23 cellular contexts compared by ENCODE assay signal in the genomic region with DNA sequence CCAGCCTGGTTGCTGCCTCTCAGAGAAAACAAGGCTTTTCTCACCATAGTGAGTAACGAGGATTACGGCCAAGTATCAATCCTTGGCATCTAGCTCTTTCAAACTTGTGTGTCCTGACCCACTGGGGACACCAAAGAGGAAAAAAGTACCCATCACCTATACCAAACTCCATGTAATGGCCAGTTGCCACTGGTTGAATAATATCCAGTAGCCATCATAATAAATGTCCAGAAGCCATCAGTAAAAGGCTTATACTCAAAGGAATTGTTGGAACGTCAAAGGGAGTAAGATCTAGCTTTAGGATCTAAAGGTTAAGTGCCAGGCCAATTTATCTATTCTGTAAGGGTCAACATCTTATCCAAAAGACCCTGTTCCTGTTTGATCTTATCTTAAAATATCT.
"Had no signal": no experiment of that assay in that cellular context is flagged by ENCODE, and none has a peak within 500 bp of the region (broad histone marks: within the 10 kb centered on the region; RNA-seq: fewer than 3 reads in every experiment).

No MANE protein-coding gene starts in this region.

- H3K4me1 ChIP-seq: Peyer's patch, SJSA1 had no signal

- H3K27me3 ChIP-seq: Peyer's patch, SJSA1 had no signal

- H3K27ac ChIP-seq: Peyer's patch, SJSA1 had no signal

- ATAC-seq: PC-3 had no signal

- DNase-seq: MM.1S, MV-4-11, NCI-H1105, NCI-H1417 treated with DMSO at 0.1 percent for 48 hours, NCI-H1436 treated with DMSO at 0.1 percent for 48 hours, NCI-H1694 treated with DMSO at 0.1 percent for 48 hours, NCI-H187 treated with DMSO at 0.1 percent for 48 hours, NCI-H2081, NCI-H2171 treated with DMSO at 0.1 percent for 48 hours, NCI-H2227 treated with DMSO at 0.1 percent for 48 hours, NCI-H345, NCI-H510A treated with DMSO at 0.1 percent for 48 hours, NCI-H524 treated with DMSO at 0.1 percent for 48 hours, NCI-H526 treated with DMSO at 0.1 percent for 48 hours, NCI-H774, OCI-M1, PC-3, Peyer's patch, SHP77 treated with DMSO at 0.1 percent for 48 hours, SK-N-SH, SW 1271, T-helper 1 cell had no signal

- H3K4me2 ChIP-seq: SK-N-SH had no signal

- H3K4me3 ChIP-seq: Peyer's patch, SJSA1 had no signal

- H3K36me3 ChIP-seq: SJSA1 had no signal

- H3K9ac ChIP-seq: SK-N-SH had no signal

- H3K9me3 ChIP-seq: SJSA1, SK-N-SH had no signal
